1 cellular context compared by ENCODE assay signal in the genomic region with DNA sequence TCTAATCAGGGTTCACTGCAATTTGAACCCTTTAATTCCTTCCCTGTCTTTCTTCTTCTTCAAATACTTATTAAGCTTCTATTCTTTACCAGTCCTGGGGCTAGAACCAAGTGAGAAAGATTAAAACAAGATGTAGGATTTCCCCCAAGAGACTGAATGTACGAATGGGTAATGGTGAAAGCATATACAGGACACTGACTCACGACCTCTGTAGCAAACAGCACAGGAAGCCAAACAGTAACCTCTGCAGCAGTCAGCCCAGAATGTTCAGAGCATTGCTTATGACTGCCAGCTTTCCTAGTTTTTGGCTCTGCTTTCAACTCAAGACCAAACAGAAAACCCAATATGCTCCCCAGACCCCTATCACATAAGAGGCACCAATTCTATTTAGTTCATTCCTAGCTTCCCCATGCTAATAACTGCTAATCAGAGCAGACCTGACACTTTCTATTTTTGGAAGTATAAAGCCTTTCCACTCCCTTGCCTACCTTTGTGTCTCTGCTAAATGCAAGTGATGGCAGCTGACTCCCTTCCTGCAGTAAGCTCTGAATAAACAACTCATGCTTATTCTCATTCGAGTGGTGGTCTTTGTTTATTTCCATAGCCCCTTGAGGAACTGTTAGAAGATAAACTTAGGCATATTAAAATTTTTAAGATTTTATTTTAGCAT.
TF ChIP-seq lines count a peak whose summit lies in the region.

No MANE protein-coding gene starts in this region.

TF ChIP-seq in SK-N-SH, 30 proteins besides CTCF, POLR2A, EP300 and RAD21:
- TF ChIP-seq TCF12 (IDR thresholded peaks at IDR 0.05) = peak; percentile 8; the same call in 1 of the 2 replicates
- TF ChIP-seq, protein P1, sequence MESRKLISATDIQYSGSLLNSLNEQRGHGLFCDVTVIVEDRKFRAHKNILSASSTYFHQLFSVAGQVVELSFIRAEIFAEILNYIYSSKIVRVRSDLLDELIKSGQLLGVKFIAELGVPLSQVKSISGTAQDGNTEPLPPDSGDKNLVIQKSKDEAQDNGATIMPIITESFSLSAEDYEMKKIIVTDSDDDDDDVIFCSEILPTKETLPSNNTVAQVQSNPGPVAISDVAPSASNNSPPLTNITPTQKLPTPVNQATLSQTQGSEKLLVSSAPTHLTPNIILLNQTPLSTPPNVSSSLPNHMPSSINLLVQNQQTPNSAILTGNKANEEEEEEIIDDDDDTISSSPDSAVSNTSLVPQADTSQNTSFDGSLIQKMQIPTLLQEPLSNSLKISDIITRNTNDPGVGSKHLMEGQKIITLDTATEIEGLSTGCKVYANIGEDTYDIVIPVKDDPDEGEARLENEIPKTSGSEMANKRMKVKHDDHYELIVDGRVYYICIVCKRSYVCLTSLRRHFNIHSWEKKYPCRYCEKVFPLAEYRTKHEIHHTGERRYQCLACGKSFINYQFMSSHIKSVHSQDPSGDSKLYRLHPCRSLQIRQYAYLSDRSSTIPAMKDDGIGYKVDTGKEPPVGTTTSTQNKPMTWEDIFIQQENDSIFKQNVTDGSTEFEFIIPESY (IDR thresholded peaks at IDR 0.05; ENCODE audit: borderline replicate concordance, low read depth) = no peak
